In genomic region chr19:40425450-40426287, GRCh38 we compare ENCODE assay signal across 1 cellular context.
TF ChIP-seq lines count a peak whose summit lies in the region.

SERTAD1 (minus strand) TSS chr19:40425992; CDS start chr19:40423546, 2,446 bp downstream.

TF ChIP-seq in HepG2, 621 proteins besides CTCF, POLR2A, EP300 and RAD21 (continued from another document and continues in another):
- TF ChIP-seq ZNF609 (CRISPR knock-in tag; IDR thresholded peaks at IDR 0.05; ENCODE audit: borderline replicate concordance) (no peak), EEA1 (CRISPR knock-in tag; IDR thresholded peaks at IDR 0.05; ENCODE audit: borderline replicate concordance) (no peak), KLF12 (CRISPR knock-in tag; IDR thresholded peaks at IDR 0.05; ENCODE audit: borderline replicate concordance) (no peak), ZNF543 (CRISPR knock-in tag; IDR thresholded peaks at IDR 0.05) (0 out of 2 replicates have a peak, but pooled peaks have one; percentile 83), ZNF350 (CRISPR knock-in tag; IDR thresholded peaks at IDR 0.05; ENCODE audit: borderline replicate concordance, low read depth) (0 out of 2 replicates have a peak, but pooled peaks have one; percentile 44), ZNF746 (CRISPR knock-in tag; IDR thresholded peaks at IDR 0.05) (peak; percentile 20; the same call in 1 of the 2 replicates), ZEB1 (IDR thresholded peaks at IDR 0.05; ENCODE audit: insufficient replicate concordance, low read depth) (peak; percentile 59), GATA4 (IDR thresholded peaks at IDR 0.05; ENCODE audit: borderline replicate concordance, low read depth) (peak; percentile 90; the same call in 1 of the 2 replicates), CBX1 (IDR thresholded peaks at IDR 0.05; ENCODE audit: low read depth) (peak; percentile 42), RARA (CRISPR knock-in tag; IDR thresholded peaks at IDR 0.05) (peak; percentile 2; the same call in 1 of the 2 replicates), STAG1 (CRISPR knock-in tag; IDR thresholded peaks at IDR 0.05) (no peak), ZNF18 (CRISPR knock-in tag; IDR thresholded peaks at IDR 0.05; ENCODE audit: insufficient replicate concordance) (no peak), BCL6 (CRISPR knock-in tag; IDR thresholded peaks at IDR 0.05) (no peak; the same call in 1 of the 2 replicates), ZNF253 (CRISPR knock-in tag; IDR thresholded peaks at IDR 0.05; ENCODE audit: borderline replicate concordance) (peak; percentile 62; the same call in 1 of the 2 replicates), PAF1 (CRISPR knock-in tag; IDR thresholded peaks at IDR 0.05) (no peak), HOXD1 (CRISPR knock-in tag; IDR thresholded peaks at IDR 0.05) (0 out of 2 replicates have a peak, but pooled peaks have one; percentile 7), MAFK (conservative IDR thresholded peaks at IDR 0.05 in 1 of 2, IDR thresholded peaks at IDR 0.05 in 1 of 2; ENCODE audit: low read length in 2 of 2) (no peak), ETV6 (CRISPR knock-in tag; conservative IDR thresholded peaks at IDR 0.05) (no peak), SAP130 (CRISPR knock-in tag; IDR thresholded peaks at IDR 0.05; ENCODE audit: low read depth) (peak; percentile 44), ETV5 (CRISPR knock-in tag; IDR thresholded peaks at IDR 0.05; ENCODE audit: borderline replicate concordance) (no peak; the same call in 1 of the 2 replicates), ZKSCAN1 (IDR thresholded peaks at IDR 0.05; ENCODE audit: low read length) (no peak), ZNF598 (CRISPR knock-in tag; IDR thresholded peaks at IDR 0.05; ENCODE audit: borderline replicate concordance) (no peak), ZNF761 (CRISPR knock-in tag; conservative IDR thresholded peaks at IDR 0.05) (peak; percentile 73; the same call in 1 of the 2 replicates), ZNF639 (CRISPR knock-in tag; conservative IDR thresholded peaks at IDR 0.05) (no peak), ZNF674 (CRISPR knock-in tag; IDR thresholded peaks at IDR 0.05; ENCODE audit: low read depth) (peak; percentile 83; the same call in 1 of the 2 replicates), ZNF337 (CRISPR knock-in tag; IDR thresholded peaks at IDR 0.05; ENCODE audit: borderline replicate concordance, low read depth) (no peak), ZBTB7B (CRISPR knock-in tag; IDR thresholded peaks at IDR 0.05) (peak; percentile 11; the same call in 1 of the 2 replicates), WIZ (CRISPR knock-in tag; IDR thresholded peaks at IDR 0.05) (no peak; the same call in 1 of the 2 replicates), PTBP1 (IDR thresholded peaks at IDR 0.05; ENCODE audit: low read depth, low read length, poor library complexity, severe bottlenecking) (no peak), FOXK2 (IDR thresholded peaks at IDR 0.05) (no peak), RNF2 (conservative IDR thresholded peaks at IDR 0.05; ENCODE audit: low read depth) (no peak), IKZF1 (IDR thresholded peaks at IDR 0.05) (no peak), ISL2 (CRISPR knock-in tag; IDR thresholded peaks at IDR 0.05) (no peak; the same call in none of the 2 replicates), ZNF652 (CRISPR knock-in tag; IDR thresholded peaks at IDR 0.05; ENCODE audit: borderline replicate concordance, low read depth) (no peak; the same call in 1 of the 2 replicates), HMGXB3 (CRISPR knock-in tag; IDR thresholded peaks at IDR 0.05; ENCODE audit: borderline replicate concordance) (no peak), ZMYM2 (CRISPR knock-in tag; IDR thresholded peaks at IDR 0.05) (0 out of 2 replicates have a peak, but pooled peaks have one; percentile 27), ZNF12 (CRISPR knock-in tag; IDR thresholded peaks at IDR 0.05) (peak; percentile 69; the same call in 1 of the 2 replicates), SNAPC5 (CRISPR knock-in tag; IDR thresholded peaks at IDR 0.05; ENCODE audit: borderline replicate concordance) (no peak), ESRRA (CRISPR knock-in tag; IDR thresholded peaks at IDR 0.05; ENCODE audit: low read depth) (no peak; the same call in 1 of the 2 replicates), ZNF567 (CRISPR knock-in tag; IDR thresholded peaks at IDR 0.05; ENCODE audit: borderline replicate concordance) (peak; percentile 7; the same call in 1 of the 2 replicates), KAT2B (IDR thresholded peaks at IDR 0.05; ENCODE audit: borderline replicate concordance, low read depth, low read length) (no peak), ZNF17 (CRISPR knock-in tag; IDR thresholded peaks at IDR 0.05) (no peak)
- TF ChIP-seq, protein P1, sequence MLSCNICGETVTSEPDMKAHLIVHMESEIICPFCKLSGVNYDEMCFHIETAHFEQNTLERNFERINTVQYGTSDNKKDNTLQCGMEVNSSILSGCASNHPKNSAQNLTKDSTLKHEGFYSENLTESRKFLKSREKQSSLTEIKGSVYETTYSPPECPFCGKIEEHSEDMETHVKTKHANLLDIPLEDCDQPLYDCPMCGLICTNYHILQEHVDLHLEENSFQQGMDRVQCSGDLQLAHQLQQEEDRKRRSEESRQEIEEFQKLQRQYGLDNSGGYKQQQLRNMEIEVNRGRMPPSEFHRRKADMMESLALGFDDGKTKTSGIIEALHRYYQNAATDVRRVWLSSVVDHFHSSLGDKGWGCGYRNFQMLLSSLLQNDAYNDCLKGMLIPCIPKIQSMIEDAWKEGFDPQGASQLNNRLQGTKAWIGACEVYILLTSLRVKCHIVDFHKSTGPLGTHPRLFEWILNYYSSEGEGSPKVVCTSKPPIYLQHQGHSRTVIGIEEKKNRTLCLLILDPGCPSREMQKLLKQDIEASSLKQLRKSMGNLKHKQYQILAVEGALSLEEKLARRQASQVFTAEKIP (CRISPR knock-in tag; IDR thresholded peaks at IDR 0.05; ENCODE audit: borderline replicate concordance) = no peak
- TF ChIP-seq, protein P2, sequence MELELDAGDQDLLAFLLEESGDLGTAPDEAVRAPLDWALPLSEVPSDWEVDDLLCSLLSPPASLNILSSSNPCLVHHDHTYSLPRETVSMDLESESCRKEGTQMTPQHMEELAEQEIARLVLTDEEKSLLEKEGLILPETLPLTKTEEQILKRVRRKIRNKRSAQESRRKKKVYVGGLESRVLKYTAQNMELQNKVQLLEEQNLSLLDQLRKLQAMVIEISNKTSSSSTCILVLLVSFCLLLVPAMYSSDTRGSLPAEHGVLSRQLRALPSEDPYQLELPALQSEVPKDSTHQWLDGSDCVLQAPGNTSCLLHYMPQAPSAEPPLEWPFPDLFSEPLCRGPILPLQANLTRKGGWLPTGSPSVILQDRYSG (CRISPR knock-in tag; IDR thresholded peaks at IDR 0.05) = 0 out of 2 replicates have a peak, but pooled peaks have one; percentile 54
- TF ChIP-seq, protein P3, sequence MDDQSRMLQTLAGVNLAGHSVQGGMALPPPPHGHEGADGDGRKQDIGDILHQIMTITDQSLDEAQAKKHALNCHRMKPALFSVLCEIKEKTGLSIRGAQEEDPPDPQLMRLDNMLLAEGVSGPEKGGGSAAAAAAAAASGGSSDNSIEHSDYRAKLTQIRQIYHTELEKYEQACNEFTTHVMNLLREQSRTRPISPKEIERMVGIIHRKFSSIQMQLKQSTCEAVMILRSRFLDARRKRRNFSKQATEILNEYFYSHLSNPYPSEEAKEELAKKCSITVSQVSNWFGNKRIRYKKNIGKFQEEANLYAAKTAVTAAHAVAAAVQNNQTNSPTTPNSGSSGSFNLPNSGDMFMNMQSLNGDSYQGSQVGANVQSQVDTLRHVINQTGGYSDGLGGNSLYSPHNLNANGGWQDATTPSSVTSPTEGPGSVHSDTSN (CRISPR knock-in tag; IDR thresholded peaks at IDR 0.05; ENCODE audit: borderline replicate concordance) = no peak
- TF ChIP-seq, protein P4, sequence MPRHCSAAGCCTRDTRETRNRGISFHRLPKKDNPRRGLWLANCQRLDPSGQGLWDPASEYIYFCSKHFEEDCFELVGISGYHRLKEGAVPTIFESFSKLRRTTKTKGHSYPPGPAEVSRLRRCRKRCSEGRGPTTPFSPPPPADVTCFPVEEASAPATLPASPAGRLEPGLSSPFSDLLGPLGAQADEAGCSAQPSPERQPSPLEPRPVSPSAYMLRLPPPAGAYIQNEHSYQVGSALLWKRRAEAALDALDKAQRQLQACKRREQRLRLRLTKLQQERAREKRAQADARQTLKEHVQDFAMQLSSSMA (CRISPR knock-in tag; IDR thresholded peaks at IDR 0.05) = no peak
- TF ChIP-seq, protein P5, sequence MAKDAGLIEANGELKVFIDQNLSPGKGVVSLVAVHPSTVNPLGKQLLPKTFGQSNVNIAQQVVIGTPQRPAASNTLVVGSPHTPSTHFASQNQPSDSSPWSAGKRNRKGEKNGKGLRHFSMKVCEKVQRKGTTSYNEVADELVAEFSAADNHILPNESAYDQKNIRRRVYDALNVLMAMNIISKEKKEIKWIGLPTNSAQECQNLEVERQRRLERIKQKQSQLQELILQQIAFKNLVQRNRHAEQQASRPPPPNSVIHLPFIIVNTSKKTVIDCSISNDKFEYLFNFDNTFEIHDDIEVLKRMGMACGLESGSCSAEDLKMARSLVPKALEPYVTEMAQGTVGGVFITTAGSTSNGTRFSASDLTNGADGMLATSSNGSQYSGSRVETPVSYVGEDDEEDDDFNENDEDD (CRISPR knock-in tag; IDR thresholded peaks at IDR 0.05; ENCODE audit: borderline replicate concordance) = no peak; the same call in 1 of the 2 replicates
